1 cellular context compared by ENCODE assay signal in genomic region chr10:72308320-72308987, GRCh38.
TF ChIP-seq lines count a peak whose summit lies in the region.

No MANE protein-coding gene starts in this region.

TF ChIP-seq in HCT116, 20 proteins besides CTCF, POLR2A, EP300 and RAD21 (continued from another document):
- TF ChIP-seq ZNF274 (IDR thresholded peaks at IDR 0.05; ENCODE audit: low read depth, low read length) (no peak), SRF (IDR thresholded peaks at IDR 0.05; ENCODE audit: low read depth) (no peak), EZH2phosphoT487 (IDR thresholded peaks at IDR 0.05; ENCODE audit: borderline replicate concordance) (no peak), JUND (IDR thresholded peaks at IDR 0.05) (no peak), CEBPB (IDR thresholded peaks at IDR 0.05; ENCODE audit: low read depth) (no peak)
- TF ChIP-seq, protein P1, sequence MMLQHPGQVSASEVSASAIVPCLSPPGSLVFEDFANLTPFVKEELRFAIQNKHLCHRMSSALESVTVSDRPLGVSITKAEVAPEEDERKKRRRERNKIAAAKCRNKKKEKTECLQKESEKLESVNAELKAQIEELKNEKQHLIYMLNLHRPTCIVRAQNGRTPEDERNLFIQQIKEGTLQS (IDR thresholded peaks at IDR 0.05): no peak
- TF ChIP-seq, protein P2, sequence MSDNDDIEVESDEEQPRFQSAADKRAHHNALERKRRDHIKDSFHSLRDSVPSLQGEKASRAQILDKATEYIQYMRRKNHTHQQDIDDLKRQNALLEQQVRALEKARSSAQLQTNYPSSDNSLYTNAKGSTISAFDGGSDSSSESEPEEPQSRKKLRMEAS (IDR thresholded peaks at IDR 0.05): no peak
TF ChIP-seq in HCT116: peak in this region for 5.
